Comparison of ENCODE assay signal across 8 cellular contexts in genomic region chr3:64687781-64688515, GRCh38. TPM values are rescaled to one million over a fixed set of nuclear protein-coding genes. Genes with fewer than 3 reads are reported as not detected.
A peak's percentile ranks its signal among the peaks of the same experiment; 100 is the strongest.
DNase-seq lines count a peak whose midpoint lies in the region; ATAC-seq and TF ChIP-seq lines count a peak whose summit lies in the region.

Gene ADAMTS9, minus strand, starts transcription at chr3:64688000. Its CDS starts 343 bp downstream, at chr3:64687657.

- ATAC-seq in esophagus mucosa (peak; percentile 36), GM21723 (IDR thresholded peaks at IDR 0.05; ENCODE audit: unreplicated experiment) (no peak)

- intact Hi-C loops in transverse colon (cut with DNase I; ENCODE audit: low total_unique reads) = loop anchor here (2.0 to 10.0 kb wide), 3 partner anchors 53 to 159 kb away; no protein-coding TSS in a partner anchor

- peaks cover 5% of the 10 kb centered on the region for H3K4me1 ChIP-seq in BE2C
- H3K4me1 ChIP-seq in Peyer's patch = peaks cover 0 to 6% (median 0%) of the 10 kb centered on the region in 4 donors
- peaks cover 0 to 18% (median 9%) of the 10 kb centered on the region in 4 donors for H3K4me1 ChIP-seq in transverse colon

- H3K27me3 ChIP-seq in BE2C = no peaks in the 10 kb centered on the region
- H3K27me3 ChIP-seq in Peyer's patch = no peaks in the 10 kb centered on the region
- H3K27me3 ChIP-seq in transverse colon = peaks cover 23% of the 10 kb centered on the region

- 0 to 19% methylated on average over 4 to 46 of the region's 58 CpGs for WGBS in transverse colon (ENCODE audit: low coverage in 1 of 2), 2 donors

- H3K36me3 ChIP-seq in BE2C = no peaks in the 10 kb centered on the region
- H3K36me3 ChIP-seq in Peyer's patch = no peaks in the 10 kb centered on the region
- no peaks in the 10 kb centered on the region for H3K36me3 ChIP-seq in transverse colon

- H3K27ac ChIP-seq in Peyer's patch (peak within 1 kb of the TSS; percentile 72 to 94 (median 86)), transverse colon (peak within 1 kb of the TSS; percentile 90 to 96 (median 92))

- TF ChIP-seq CTCF in BE2C (IDR thresholded peaks at IDR 0.05; ENCODE audit: low read depth, low read length) = no peak
- no peak for TF ChIP-seq CTCF in Peyer's patch (IDR thresholded peaks at IDR 0.05)
- no peak for TF ChIP-seq CTCF in transverse colon (IDR thresholded peaks at IDR 0.05)

- DNase-seq in BE2C (peak; percentile 87), Peyer's patch (peak in 2 of 3 donors; percentile 61 to 67), mesenteric fat pad (ENCODE audit: low spot score) (peak; percentile 92), transverse colon (peak; percentile 57), germinal center (ENCODE audit: low spot score) (no peak)
- DNase-seq in effector CD8-positive, alpha-beta T cell (lab: John Stamatoyannopoulos, UW) = no peak

- H3K4me3 ChIP-seq in BE2C (ENCODE audit: low read depth, low read length) (peak within 1 kb of the TSS; percentile 91), Peyer's patch (peak within 1 kb of the TSS; percentile 29 to 68 (median 55)), transverse colon (peak within 1 kb of the TSS; percentile 51 to 66 (median 59))

- no peak for TF ChIP-seq POLR2A in Peyer's patch (IDR thresholded peaks at IDR 0.05)
- TF ChIP-seq POLR2A in transverse colon (IDR thresholded peaks at IDR 0.05) = peak; percentile 49

- in situ Hi-C loops in transverse colon (cut with MboI; ENCODE audit: low pct_ligation_motif_present in 1 of 4, low pct_unique_long_range_greater_than_20kb in 1 of 4, low sequenced_read_pairs in 3 of 4) = loop anchor here in 1 of 4 donors (25.0 kb wide), 1 partner anchor 724 kb away; no protein-coding TSS in a partner anchor

- TF ChIP-seq EP300 in transverse colon (IDR thresholded peaks at IDR 0.05; ENCODE audit: low read depth) = no peak

- no peaks in the 10 kb centered on the region for H3K9me3 ChIP-seq in BE2C
- no peaks in the 10 kb centered on the region for H3K9me3 ChIP-seq in Peyer's patch
- no peaks in the 10 kb centered on the region for H3K9me3 ChIP-seq in transverse colon

RNA-seq across cellular contexts. Expression of gene ADAMTS9, which starts in this region (rescaled TPM):
- polyA plus RNA-seq in BE2C (2012; ENCODE audit: insufficient read depth, insufficient read length, low read depth) = 6.7 TPM
- total RNA-seq in Peyer's patch (10 to 100 TPM in 2 of 4 donors, 1 to 10 TPM in 2; 5.1 to 52.0 (median 9.5) TPM), esophagus mucosa (4.3 TPM), mesenteric fat pad (273 TPM), transverse colon (10 to 100 TPM in 2 of 4 donors, 1 to 10 TPM in 2; 6.3 to 20.1 (median 13.0) TPM)

Comparison
In these comparisons a context has a peak if more than half of its experiments do, and no peak if none do; other contexts are left out.
1. DNase-seq: peak in BE2C (single experiment), Peyer's patch (2 of 3), mesenteric fat pad (single experiment) and transverse colon (single experiment); none in germinal center (single experiment) and effector CD8-positive, alpha-beta T cell (single experiment).
2. Peak in every context shown above with its lines, with median percentiles within 50 percentile points of each other: H3K4me3 ChIP-seq.